23 cellular contexts compared by ENCODE assay signal in the genomic region with DNA sequence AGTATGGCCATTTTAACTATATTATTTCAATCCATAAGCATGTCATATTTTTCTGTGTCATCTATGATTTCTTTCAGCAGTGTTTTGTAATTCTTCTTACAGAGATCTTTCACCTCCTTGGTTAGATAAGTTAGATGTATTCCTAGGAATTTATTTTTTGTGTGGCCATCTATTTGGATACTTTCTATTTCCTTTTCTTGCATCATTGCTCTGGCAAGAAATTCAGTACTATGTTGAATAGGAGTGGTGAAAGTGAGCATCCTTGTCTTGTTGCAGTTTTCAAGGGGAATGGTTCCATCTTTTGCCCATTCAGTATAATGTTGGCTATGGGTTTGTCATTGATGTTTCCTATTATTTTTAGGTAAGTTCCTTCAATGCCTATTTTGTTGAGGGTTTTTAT.
"Had no signal": no experiment of that assay in that cellular context is flagged by ENCODE, and none has a peak within 500 bp of the region (broad histone marks: within the 10 kb centered on the region; RNA-seq: fewer than 3 reads in every experiment).

No MANE protein-coding gene starts in this region.

- H3K27me3 ChIP-seq: colonic mucosa, esophagus squamous epithelium, gastrocnemius medialis, heart right ventricle, left lung had no signal

- H3K9me3 ChIP-seq: colonic mucosa, esophagus squamous epithelium, left lung, mucosa of descending colon had no signal

- ATAC-seq: effector memory CD8-positive, alpha-beta T cell; esophagus mucosa; gastrocnemius medialis; heart right ventricle; left cardiac atrium; left lung; left ventricle myocardium superior; lower lobe of right lung; mucosa of descending colon; naive thymus-derived CD8-positive, alpha-beta T cell had no signal

- H3K4me1 ChIP-seq: colonic mucosa, esophagus squamous epithelium, gastrocnemius medialis, left lung, lower lobe of right lung had no signal

- H3K36me3 ChIP-seq: colonic mucosa, left lung had no signal

- H3K4me3 ChIP-seq: colonic mucosa, esophagus squamous epithelium, gastrocnemius medialis, heart right ventricle, left lung, lower lobe of right lung, mucosa of descending colon had no signal

- DNase-seq: colonic mucosa; cortex of kidney; effector CD8-positive, alpha-beta T cell; effector memory CD8-positive, alpha-beta T cell; endodermal cell; erythroblast; esophagus squamous epithelium; foreskin fibroblast; foreskin melanocyte; gastrocnemius medialis; glutamatergic neuron; head of caudate nucleus; heart right ventricle; hippocampal formation; left cardiac atrium; left lung; left ventricle myocardium superior; lower lobe of right lung; mesenchymal stem cell; mucosa of descending colon; naive B cell; naive thymus-derived CD8-positive, alpha-beta T cell had no signal
